In genomic region chr14:66939409-66939808, GRCh38 we compare ENCODE assay signal across 14 cellular contexts.
DNase-seq lines count a peak whose midpoint lies in the region; ATAC-seq and TF ChIP-seq lines count a peak whose summit lies in the region.
"Had no signal": no experiment of that assay in that cellular context is flagged by ENCODE, and none has a peak within 500 bp of the region (broad histone marks: within the 10 kb centered on the region; RNA-seq: fewer than 3 reads in every experiment).

No MANE protein-coding gene starts in this region.

- no peaks in the 10 kb centered on the region for H3K9me2 ChIP-seq in GM23338 (ENCODE audit: insufficient read depth)

- H3K27ac ChIP-seq in GM23338 (ENCODE audit: low read depth) (no peak overlapping the region), transverse colon (no peak overlapping the region)
- H3K27ac ChIP-seq in CD8-positive, alpha-beta memory T cell (ENCODE audit: low read depth, low read length): no peak overlapping the region
- H3K27ac ChIP-seq: C4-2B had no signal

- H3F3A ChIP-seq in GM23338 (replicated peaks; ENCODE audit: low read depth): no peaks in the 10 kb centered on the region

- no peaks in the 10 kb centered on the region for H3K27me3 ChIP-seq in GM23338 (ENCODE audit: insufficient read depth)
- no peaks in the 10 kb centered on the region for H3K27me3 ChIP-seq in transverse colon
- H3K27me3 ChIP-seq in CD8-positive, alpha-beta memory T cell (ENCODE audit: insufficient read depth, low read length, poor library complexity, severe bottlenecking): no peaks in the 10 kb centered on the region

- no peak overlapping the region for H3K4me2 ChIP-seq in GM23338

- no peaks in the 10 kb centered on the region for H4K20me1 ChIP-seq in GM23338 (replicated peaks; ENCODE audit: insufficient read depth)

- ATAC-seq in GM23338 (no peak), WTC11 (peak; percentile 51)

- DNase-seq in GM23338 (ENCODE audit: low spot score): peak; percentile 5
- DNase-seq in WTC11 (ENCODE audit: low spot score): no peak
- peak; percentile 12 for DNase-seq in iPS-NIHi7 (ENCODE audit: extremely low spot score)
- DNase-seq in activated CD4-positive, alpha-beta T cell treated with anti-CD3 and anti-CD28 coated beads, Interleukin-2, amount 50 U/mL, for 48 hours: no peak
- DNase-seq in epidermal melanocyte (ENCODE audit: insufficient read length, low spot score): no peak
- no peak for DNase-seq in transverse colon
- no peak for DNase-seq in CD8-positive, alpha-beta memory T cell
- DNase-seq: AML-193; CD4-positive, alpha-beta T cell; DMS153; DMS79; GF-D8; H9 had no signal

- H3K4me3 Mint-ChIP-seq in GM23338: no peak overlapping the region
- no peak overlapping the region for H3K4me3 Mint-ChIP-seq in WTC11
- no peak overlapping the region for H3K4me3 Mint-ChIP-seq in CD8-positive, alpha-beta memory T cell
- H3K4me3 Mint-ChIP-seq: CD4-positive, alpha-beta T cell; H9 had no signal

- peaks cover 47% of the 10 kb centered on the region for H3K36me3 Mint-ChIP-seq in GM23338 (ENCODE audit: low read depth)
- peaks cover 43% of the 10 kb centered on the region for H3K36me3 Mint-ChIP-seq in WTC11
- H3K36me3 Mint-ChIP-seq in CD8-positive, alpha-beta memory T cell: peaks cover 7 to 63% (median 34%) of the 10 kb centered on the region in 3 donors

- H3K27me3 Mint-ChIP-seq in GM23338 (ENCODE audit: insufficient read depth, low read depth, poor library complexity): no peaks in the 10 kb centered on the region
- peaks cover under 1% of the 10 kb centered on the region; the same call in 1 of the 2 replicates for H3K27me3 Mint-ChIP-seq in WTC11 (ENCODE audit: low read depth)
- H3K27me3 Mint-ChIP-seq in CD8-positive, alpha-beta memory T cell: no peaks in the 10 kb centered on the region
- H3K27me3 Mint-ChIP-seq: CD4-positive, alpha-beta T cell had no signal

- H3K4me1 Mint-ChIP-seq in GM23338 (no peaks in the 10 kb centered on the region), WTC11 (peaks cover 4% of the 10 kb centered on the region)
- H3K4me1 Mint-ChIP-seq in CD8-positive, alpha-beta memory T cell: no peaks in the 10 kb centered on the region
- H3K4me1 Mint-ChIP-seq: H9 had no signal

- no peak for TF ChIP-seq EP300 in transverse colon (IDR thresholded peaks at IDR 0.05; ENCODE audit: low read depth)

- TF ChIP-seq POLR2A in transverse colon (IDR thresholded peaks at IDR 0.05): no peak

- no peak overlapping the region for H3K27ac Mint-ChIP-seq in GM23338
- no peak overlapping the region for H3K27ac Mint-ChIP-seq in WTC11
- no peak overlapping the region for H3K27ac Mint-ChIP-seq in CD8-positive, alpha-beta memory T cell
- H3K27ac Mint-ChIP-seq: CD4-positive, alpha-beta T cell had no signal

- no peak overlapping the region for H3K4me3 ChIP-seq in GM23338
- H3K4me3 ChIP-seq in transverse colon: no peak overlapping the region
- H3K4me3 ChIP-seq in CD8-positive, alpha-beta memory T cell (ENCODE audit: low read length): no peak overlapping the region

- peaks cover 7% of the 10 kb centered on the region; the same call in 1 of the 2 replicates for H3K36me3 ChIP-seq in GM23338 (ENCODE audit: insufficient read depth)
- H3K36me3 ChIP-seq in transverse colon: peaks cover 0 to 52% (median 8%) of the 10 kb centered on the region in 4 donors
- H3K36me3 ChIP-seq in CD8-positive, alpha-beta memory T cell (ENCODE audit: insufficient read depth, low read length): no peaks in the 10 kb centered on the region

- 80 to 84% methylated on average over 1 to 4 of the region's 4 CpGs for WGBS in transverse colon (ENCODE audit: low coverage in 1 of 2), 2 donors

- no peaks in the 10 kb centered on the region for H3K4me1 ChIP-seq in GM23338 (ENCODE audit: insufficient read depth)
- H3K4me1 ChIP-seq in transverse colon: no peaks in the 10 kb centered on the region
- H3K4me1 ChIP-seq in CD8-positive, alpha-beta memory T cell (ENCODE audit: insufficient read depth, low read length): no peaks in the 10 kb centered on the region

- CTCF ChIA-PET in WTC11 (lab: Charles Lee): no interaction called here
- CTCF ChIA-PET in CD8-positive, alpha-beta memory T cell (lab: Charles Lee): no interaction called here

- in situ Hi-C loops in transverse colon (cut with MboI; ENCODE audit: low pct_ligation_motif_present in 1 of 4, low pct_unique_long_range_greater_than_20kb in 1 of 4, low sequenced_read_pairs in 3 of 4): no loop called here

- peaks cover 30% of the 10 kb centered on the region for H3K9me3 Mint-ChIP-seq in GM23338
- H3K9me3 Mint-ChIP-seq in WTC11: peaks cover 42% of the 10 kb centered on the region
- H3K9me3 Mint-ChIP-seq in CD8-positive, alpha-beta memory T cell: peaks cover 31 to 60% (median 53%) of the 10 kb centered on the region in 5 donors

- H2AFZ ChIP-seq in GM23338: no peak overlapping the region

- no peak for TF ChIP-seq CTCF in GM23338 (conservative IDR thresholded peaks at IDR 0.05; ENCODE audit: low read depth in 2 of 2)
- TF ChIP-seq CTCF in WTC11 (IDR thresholded peaks at IDR 0.05): no peak
- no peak for TF ChIP-seq CTCF in transverse colon (IDR thresholded peaks at IDR 0.05)

- H3K79me2 ChIP-seq in GM23338 (replicated peaks; ENCODE audit: insufficient read depth): no peaks in the 10 kb centered on the region

- H3K9me3 ChIP-seq in transverse colon: peaks cover 33 to 39% of the 10 kb centered on the region in 2 donors
- peaks cover 6% of the 10 kb centered on the region for H3K9me3 ChIP-seq in CD8-positive, alpha-beta memory T cell (ENCODE audit: low read length)

- intact Hi-C loops in transverse colon (cut with DNase I; ENCODE audit: low total_unique reads): no loop called here

- POLR2A ChIA-PET in WTC11 (lab: Charles Lee): no interaction called here
- POLR2A ChIA-PET in CD8-positive, alpha-beta memory T cell (lab: Charles Lee): no interaction called here

TF ChIP-seq in GM23338, 12 proteins besides CTCF, POLR2A, EP300 and RAD21 (continues in another document):
- no peak for TF ChIP-seq ZNF114 (CRISPR knock-in tag; IDR thresholded peaks at IDR 0.05)
- no peak for TF ChIP-seq EZH2phosphoT487 (IDR thresholded peaks at IDR 0.05; ENCODE audit: unreplicated experiment)
- TF ChIP-seq REST (IDR thresholded peaks at IDR 0.05; ENCODE audit: unreplicated experiment): no peak

TF ChIP-seq in WTC11, 78 proteins besides CTCF, POLR2A, EP300 and RAD21 (continues in another document):
- TF ChIP-seq, protein P1, sequence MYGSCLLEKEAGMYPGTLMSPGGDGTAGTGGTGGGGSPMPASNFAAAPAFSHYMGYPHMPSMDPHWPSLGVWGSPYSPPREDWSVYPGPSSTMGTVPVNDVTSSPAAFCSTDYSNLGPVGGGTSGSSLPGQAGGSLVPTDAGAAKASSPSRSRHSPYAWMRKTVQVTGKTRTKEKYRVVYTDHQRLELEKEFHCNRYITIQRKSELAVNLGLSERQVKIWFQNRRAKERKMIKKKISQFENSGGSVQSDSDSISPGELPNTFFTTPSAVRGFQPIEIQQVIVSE (CRISPR knock-in tag; IDR thresholded peaks at IDR 0.05; ENCODE audit: borderline replicate concordance): no peak
- TF ChIP-seq NFATC4 (CRISPR knock-in tag; IDR thresholded peaks at IDR 0.05): no peak
- TF ChIP-seq, protein P2, sequence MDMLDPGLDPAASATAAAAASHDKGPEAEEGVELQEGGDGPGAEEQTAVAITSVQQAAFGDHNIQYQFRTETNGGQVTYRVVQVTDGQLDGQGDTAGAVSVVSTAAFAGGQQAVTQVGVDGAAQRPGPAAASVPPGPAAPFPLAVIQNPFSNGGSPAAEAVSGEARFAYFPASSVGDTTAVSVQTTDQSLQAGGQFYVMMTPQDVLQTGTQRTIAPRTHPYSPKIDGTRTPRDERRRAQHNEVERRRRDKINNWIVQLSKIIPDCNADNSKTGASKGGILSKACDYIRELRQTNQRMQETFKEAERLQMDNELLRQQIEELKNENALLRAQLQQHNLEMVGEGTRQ (CRISPR knock-in tag; IDR thresholded peaks at IDR 0.05): no peak
- TF ChIP-seq, protein P3, sequence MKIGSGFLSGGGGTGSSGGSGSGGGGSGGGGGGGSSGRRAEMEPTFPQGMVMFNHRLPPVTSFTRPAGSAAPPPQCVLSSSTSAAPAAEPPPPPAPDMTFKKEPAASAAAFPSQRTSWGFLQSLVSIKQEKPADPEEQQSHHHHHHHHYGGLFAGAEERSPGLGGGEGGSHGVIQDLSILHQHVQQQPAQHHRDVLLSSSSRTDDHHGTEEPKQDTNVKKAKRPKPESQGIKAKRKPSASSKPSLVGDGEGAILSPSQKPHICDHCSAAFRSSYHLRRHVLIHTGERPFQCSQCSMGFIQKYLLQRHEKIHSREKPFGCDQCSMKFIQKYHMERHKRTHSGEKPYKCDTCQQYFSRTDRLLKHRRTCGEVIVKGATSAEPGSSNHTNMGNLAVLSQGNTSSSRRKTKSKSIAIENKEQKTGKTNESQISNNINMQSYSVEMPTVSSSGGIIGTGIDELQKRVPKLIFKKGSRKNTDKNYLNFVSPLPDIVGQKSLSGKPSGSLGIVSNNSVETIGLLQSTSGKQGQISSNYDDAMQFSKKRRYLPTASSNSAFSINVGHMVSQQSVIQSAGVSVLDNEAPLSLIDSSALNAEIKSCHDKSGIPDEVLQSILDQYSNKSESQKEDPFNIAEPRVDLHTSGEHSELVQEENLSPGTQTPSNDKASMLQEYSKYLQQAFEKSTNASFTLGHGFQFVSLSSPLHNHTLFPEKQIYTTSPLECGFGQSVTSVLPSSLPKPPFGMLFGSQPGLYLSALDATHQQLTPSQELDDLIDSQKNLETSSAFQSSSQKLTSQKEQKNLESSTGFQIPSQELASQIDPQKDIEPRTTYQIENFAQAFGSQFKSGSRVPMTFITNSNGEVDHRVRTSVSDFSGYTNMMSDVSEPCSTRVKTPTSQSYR (CRISPR knock-in tag; IDR thresholded peaks at IDR 0.05): no peak

Comparison
In these comparisons a context has a peak if more than half of its experiments do, and no peak if none do; other contexts are left out.
1. DNase-seq: peak in GM23338 (single experiment) and iPS-NIHi7 (single experiment); none in WTC11 (single experiment), activated CD4-positive, alpha-beta T cell treated with anti-CD3 and anti-CD28 coated beads, Interleukin-2, amount 50 U/mL, for 48 hours (0 of 2), epidermal melanocyte (single experiment), transverse colon (single experiment) and CD8-positive, alpha-beta memory T cell (0 of 5).